Comparison of ENCODE assay signal across 1 cellular context in genomic region chr17:35748323-35748960, GRCh38.
TF ChIP-seq lines count a peak whose summit lies in the region.

No MANE protein-coding gene starts in this region.

TF ChIP-seq in GM23338, 12 proteins besides CTCF, POLR2A, EP300 and RAD21 (continued from another document):
- TF ChIP-seq ZNF462 (CRISPR knock-in tag; IDR thresholded peaks at IDR 0.05) (no peak), ZNF331 (CRISPR knock-in tag; IDR thresholded peaks at IDR 0.05; ENCODE audit: low read depth) (no peak), JUNB (IDR thresholded peaks at IDR 0.05; ENCODE audit: unreplicated experiment) (no peak), EZH2 (IDR thresholded peaks at IDR 0.05; ENCODE audit: low read depth, unreplicated experiment) (no peak), ZNF114 (CRISPR knock-in tag; IDR thresholded peaks at IDR 0.05) (no peak), NANOG (IDR thresholded peaks at IDR 0.05; ENCODE audit: borderline replicate concordance) (no peak), REST (IDR thresholded peaks at IDR 0.05; ENCODE audit: unreplicated experiment) (no peak)
